ENCODE assay signal across 19 cellular contexts in the genomic region with DNA sequence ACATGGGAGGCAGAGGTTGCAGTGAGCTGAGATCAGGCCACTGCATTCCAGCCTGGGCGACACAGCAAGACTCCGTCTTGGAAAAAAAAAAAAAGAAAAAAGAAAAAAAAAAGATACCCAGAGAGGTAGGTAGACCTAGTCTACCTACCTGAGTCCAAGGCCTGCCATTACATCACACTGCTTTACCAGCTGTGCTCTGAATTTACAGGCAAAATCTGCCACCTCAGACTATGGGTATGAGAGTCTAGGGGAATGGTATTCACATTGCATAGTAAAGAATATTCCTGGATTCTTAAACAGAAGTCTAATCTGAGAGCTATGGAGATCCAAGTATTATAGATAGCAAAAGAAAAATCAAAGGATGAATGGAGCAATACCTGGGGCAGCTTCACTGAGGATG. TPM values are rescaled to one million over a fixed set of nuclear protein-coding genes. Genes with fewer than 3 reads are reported as not detected.
DNase-seq lines count a peak whose midpoint lies in the region; ATAC-seq and TF ChIP-seq lines count a peak whose summit lies in the region.
"Had no signal": no experiment of that assay in that cellular context is flagged by ENCODE, and none has a peak within 500 bp of the region (broad histone marks: within the 10 kb centered on the region; RNA-seq: fewer than 3 reads in every experiment).

No MANE protein-coding gene starts in this region.

- H3K4me3 Mint-ChIP-seq in activated CD8-positive, alpha-beta T cell treated with anti-CD3 and anti-CD28 coated beads for 36 hours: no peak overlapping the region
- H3K4me3 Mint-ChIP-seq in activated CD8-positive, alpha-beta T cell treated with anti-CD3 and anti-CD28 coated beads, Interleukin-2, amount 10 ng/mL, durations not matched to agents 7 days and 5 days: no peak overlapping the region
- H3K4me3 Mint-ChIP-seq in T-helper 17 cell: no peak overlapping the region
- H3K4me3 Mint-ChIP-seq in activated T-helper 17 cell treated with anti-CD3 and anti-CD28 coated beads, Interleukin-2, amount 50 U/mL, for 72 hours: no peak overlapping the region
- H3K4me3 Mint-ChIP-seq: B cell; CD4-positive, alpha-beta T cell; CD8-positive, alpha-beta T cell had no signal

- H3K4me3 ChIP-seq in trophoblast cell (ENCODE audit: low read depth, low read length) (no peak overlapping the region), prostate gland (no peak overlapping the region)
- H3K4me3 ChIP-seq: A549; BLaER1 treated with 17β-estradiol and CSF1 and Interleukin-3, amounts not matched to agents 10 nM and 100 nM had no signal

- H2AK5ac ChIP-seq in trophoblast cell (ENCODE audit: low read length): no peak overlapping the region

- peaks cover 15% of the 10 kb centered on the region for H3K36me3 Mint-ChIP-seq in activated CD8-positive, alpha-beta T cell treated with anti-CD3 and anti-CD28 coated beads for 36 hours (ENCODE audit: low read depth)
- H3K36me3 Mint-ChIP-seq in activated CD8-positive, alpha-beta T cell treated with anti-CD3 and anti-CD28 coated beads, Interleukin-2, amount 10 ng/mL, durations not matched to agents 7 days and 5 days (ENCODE audit: low read depth): peaks cover 10% of the 10 kb centered on the region
- H3K36me3 Mint-ChIP-seq in T-helper 17 cell (ENCODE audit: low read depth): peaks cover 2% of the 10 kb centered on the region
- H3K36me3 Mint-ChIP-seq in activated T-helper 17 cell treated with anti-CD3 and anti-CD28 coated beads, Interleukin-2, amount 50 U/mL, for 72 hours (ENCODE audit: low read depth): peaks cover 63% of the 10 kb centered on the region

- H2BK120ac ChIP-seq in trophoblast cell (ENCODE audit: insufficient read depth, low read length, poor library complexity): no peak overlapping the region

- TF ChIP-seq POLR2A in prostate gland (IDR thresholded peaks at IDR 0.05): no peak

- H4K91ac ChIP-seq in trophoblast cell (ENCODE audit: low read depth, low read length): no peak overlapping the region

- H3K27ac Mint-ChIP-seq in activated CD8-positive, alpha-beta T cell treated with anti-CD3 and anti-CD28 coated beads for 36 hours: peak overlapping the region; percentile 4
- H3K27ac Mint-ChIP-seq in activated CD8-positive, alpha-beta T cell treated with anti-CD3 and anti-CD28 coated beads, Interleukin-2, amount 10 ng/mL, durations not matched to agents 7 days and 5 days: no peak overlapping the region
- H3K27ac Mint-ChIP-seq in T-helper 17 cell: peak overlapping the region; percentile 11
- H3K27ac Mint-ChIP-seq in activated T-helper 17 cell treated with anti-CD3 and anti-CD28 coated beads, Interleukin-2, amount 50 U/mL, for 72 hours: peak overlapping the region; percentile 24
- H3K27ac Mint-ChIP-seq: B cell; CD4-positive, alpha-beta T cell; CD8-positive, alpha-beta T cell had no signal

- H3K23ac ChIP-seq in trophoblast cell (ENCODE audit: low read length): no peak overlapping the region

- H2AFZ ChIP-seq in trophoblast cell (ENCODE audit: insufficient read depth, low read length, poor library complexity): no peak overlapping the region

- no peak for ATAC-seq in activated CD8-positive, alpha-beta T cell treated with anti-CD3 and anti-CD28 coated beads for 36 hours
- no peak for ATAC-seq in activated CD8-positive, alpha-beta T cell treated with anti-CD3 and anti-CD28 coated beads, Interleukin-2, amount 10 ng/mL, durations not matched to agents 7 days and 5 days
- ATAC-seq in T-helper 17 cell (no peak), GM21390 (IDR thresholded peaks at IDR 0.05; ENCODE audit: unreplicated experiment) (no peak)
- no peak for ATAC-seq in activated T-helper 17 cell treated with anti-CD3 and anti-CD28 coated beads, Interleukin-2, amount 50 U/mL, for 72 hours (replicated peaks)
- ATAC-seq: A549; CD8-positive, alpha-beta T cell had no signal

- peaks cover 1% of the 10 kb centered on the region for H3K9me3 Mint-ChIP-seq in activated CD8-positive, alpha-beta T cell treated with anti-CD3 and anti-CD28 coated beads for 36 hours
- no peaks in the 10 kb centered on the region for H3K9me3 Mint-ChIP-seq in activated CD8-positive, alpha-beta T cell treated with anti-CD3 and anti-CD28 coated beads, Interleukin-2, amount 10 ng/mL, durations not matched to agents 7 days and 5 days (ENCODE audit: insufficient read depth)
- no peaks in the 10 kb centered on the region for H3K9me3 Mint-ChIP-seq in activated T-helper 17 cell treated with anti-CD3 and anti-CD28 coated beads, Interleukin-2, amount 50 U/mL, for 72 hours
- H3K9me3 Mint-ChIP-seq: CD4-positive, alpha-beta T cell; CD8-positive, alpha-beta T cell had no signal

- no peak for TF ChIP-seq CTCF in activated CD8-positive, alpha-beta T cell treated with anti-CD3 and anti-CD28 coated beads for 36 hours (IDR thresholded peaks at IDR 0.05)
- no peak for TF ChIP-seq CTCF in prostate gland (IDR thresholded peaks at IDR 0.05)

- H3K27me3 ChIP-seq in trophoblast cell (ENCODE audit: insufficient read depth, low read length): no peaks in the 10 kb centered on the region
- no peaks in the 10 kb centered on the region for H3K27me3 ChIP-seq in prostate gland (replicated peaks; ENCODE audit: insufficient read depth)
- H3K27me3 ChIP-seq: BLaER1 treated with 17β-estradiol and CSF1 and Interleukin-3, amounts not matched to agents 10 nM and 100 nM had no signal

- H3K4me1 ChIP-seq in trophoblast cell (ENCODE audit: control insufficient read depth in 1 of 2, insufficient read depth in 2 of 2, low read length in 2 of 2) (no peaks in the 10 kb centered on the region), prostate gland (replicated peaks) (no peaks in the 10 kb centered on the region)

- no peak overlapping the region for H4K12ac ChIP-seq in trophoblast cell (ENCODE audit: low read depth, low read length)

- H2BK5ac ChIP-seq in trophoblast cell (ENCODE audit: low read depth, low read length, poor library complexity): no peak overlapping the region

- no peak overlapping the region for H3K18ac ChIP-seq in trophoblast cell (ENCODE audit: low read length)

- H3K79me2 ChIP-seq in trophoblast cell (ENCODE audit: control insufficient read depth, insufficient read depth, low read length, poor library complexity): no peaks in the 10 kb centered on the region

- CTCF ChIA-PET in activated CD8-positive, alpha-beta T cell treated with anti-CD3 and anti-CD28 coated beads for 36 hours (lab: Charles Lee): no interaction called here
- CTCF ChIA-PET in activated CD8-positive, alpha-beta T cell treated with anti-CD3 and anti-CD28 coated beads, Interleukin-2, amount 10 ng/mL, durations not matched to agents 7 days and 5 days (lab: Charles Lee): no interaction called here

- H3K9ac ChIP-seq in trophoblast cell (ENCODE audit: low read length): no peak overlapping the region
- H3K9ac ChIP-seq: BLaER1 treated with 17β-estradiol and CSF1 and Interleukin-3, amounts not matched to agents 10 nM and 100 nM had no signal

- H3K4me1 Mint-ChIP-seq in activated CD8-positive, alpha-beta T cell treated with anti-CD3 and anti-CD28 coated beads for 36 hours (ENCODE audit: low read depth): no peaks in the 10 kb centered on the region
- H3K4me1 Mint-ChIP-seq in activated CD8-positive, alpha-beta T cell treated with anti-CD3 and anti-CD28 coated beads, Interleukin-2, amount 10 ng/mL, durations not matched to agents 7 days and 5 days (ENCODE audit: low read depth): no peaks in the 10 kb centered on the region
- H3K4me1 Mint-ChIP-seq in T-helper 17 cell: peaks cover 4% of the 10 kb centered on the region
- no peaks in the 10 kb centered on the region for H3K4me1 Mint-ChIP-seq in activated T-helper 17 cell treated with anti-CD3 and anti-CD28 coated beads, Interleukin-2, amount 50 U/mL, for 72 hours

- WGBS in trophoblast cell (ENCODE audit: extremely low coverage, insufficient coverage, insufficient read length): no CpG with 5 or more reads among the region's 2 CpGs
- WGBS in prostate gland: 98% methylated on average over 2 of the region's 2 CpGs

- intact Hi-C loops in activated CD8-positive, alpha-beta T cell treated with anti-CD3 and anti-CD28 coated beads for 36 hours (cut with micrococcal nuclease): no loop called here
- intact Hi-C loops in prostate gland (cut with DNase I): no loop called here

- POLR2A ChIA-PET in activated CD8-positive, alpha-beta T cell treated with anti-CD3 and anti-CD28 coated beads for 36 hours (lab: Charles Lee): interaction anchor here (1.7 kb wide), 1 partner anchor 9 kb away, joined by 4 read pairs; no protein-coding TSS in a partner anchor
- POLR2A ChIA-PET in activated CD8-positive, alpha-beta T cell treated with anti-CD3 and anti-CD28 coated beads, Interleukin-2, amount 10 ng/mL, durations not matched to agents 7 days and 5 days (lab: Charles Lee): no interaction called here

- no peaks in the 10 kb centered on the region for H3K27me3 Mint-ChIP-seq in activated CD8-positive, alpha-beta T cell treated with anti-CD3 and anti-CD28 coated beads for 36 hours
- no peaks in the 10 kb centered on the region for H3K27me3 Mint-ChIP-seq in activated CD8-positive, alpha-beta T cell treated with anti-CD3 and anti-CD28 coated beads, Interleukin-2, amount 10 ng/mL, durations not matched to agents 7 days and 5 days (ENCODE audit: low read depth)
- no peaks in the 10 kb centered on the region for H3K27me3 Mint-ChIP-seq in T-helper 17 cell
- no peaks in the 10 kb centered on the region for H3K27me3 Mint-ChIP-seq in activated T-helper 17 cell treated with anti-CD3 and anti-CD28 coated beads, Interleukin-2, amount 50 U/mL, for 72 hours
- H3K27me3 Mint-ChIP-seq: B cell; CD4-positive, alpha-beta T cell had no signal

- no peak overlapping the region for H2BK12ac ChIP-seq in trophoblast cell (ENCODE audit: low read length)

- H3K79me1 ChIP-seq in trophoblast cell (ENCODE audit: low read length): no peaks in the 10 kb centered on the region

- no peak overlapping the region for H3K4ac ChIP-seq in trophoblast cell (ENCODE audit: low read depth, low read length)

- DNase-seq in activated CD8-positive, alpha-beta T cell treated with anti-CD3 and anti-CD28 coated beads for 36 hours: no peak
- no peak for DNase-seq in activated CD8-positive, alpha-beta T cell treated with anti-CD3 and anti-CD28 coated beads, Interleukin-2, amount 10 ng/mL, durations not matched to agents 7 days and 5 days
- DNase-seq in T-helper 17 cell (no peak), trophoblast cell (peak; percentile 60 to 90), prostate gland (ENCODE audit: low spot score) (no peak)
- DNase-seq: AML-193; Caco-2; Calu3; CD4-positive, alpha-beta T cell; CD8-positive, alpha-beta T cell; DMS79 treated with DMSO at 0.1 percent for 48 hours; GF-D8 had no signal

- no peak overlapping the region for H3K14ac ChIP-seq in trophoblast cell (ENCODE audit: low read length)

- H3K4me2 ChIP-seq in trophoblast cell (ENCODE audit: low read length): no peak overlapping the region
- H3K4me2 ChIP-seq: A549 had no signal

- peaks cover 1 to 4% of the 10 kb centered on the region in 2 experiments for H3K36me3 ChIP-seq in trophoblast cell (ENCODE audit: control insufficient read depth in 1 of 2, insufficient read depth in 2 of 2, low read length in 2 of 2)
- H3K36me3 ChIP-seq in prostate gland: no peaks in the 10 kb centered on the region

- H4K8ac ChIP-seq in trophoblast cell (ENCODE audit: low read depth, low read length): no peak overlapping the region

- H3K27ac ChIP-seq in trophoblast cell (ENCODE audit: low read depth, low read length): no peak overlapping the region
- H3K27ac ChIP-seq in prostate gland: no peak overlapping the region
- H3K27ac ChIP-seq: 22Rv1; A549; BLaER1 treated with 17β-estradiol and CSF1 and Interleukin-3, amounts not matched to agents 10 nM and 100 nM; C4-2B had no signal

- H3K9me3 ChIP-seq in T-helper 17 cell (ENCODE audit: control insufficient read depth, low read length, poor library complexity, severe bottlenecking) (no peaks in the 10 kb centered on the region), trophoblast cell (ENCODE audit: insufficient read depth, low read depth, low read length) (no peaks in the 10 kb centered on the region), prostate gland (no peaks in the 10 kb centered on the region)
- H3K9me3 ChIP-seq: A549, Caco-2 had no signal

RNA-seq across cellular contexts. Expression of a gene that starts 50.2 kb away (rescaled TPM):
- 100 to 1,000 TPM; 159 to 177 TPM for total RNA-seq in activated CD8-positive, alpha-beta T cell treated with anti-CD3 and anti-CD28 coated beads for 36 hours
- total RNA-seq in activated CD8-positive, alpha-beta T cell treated with anti-CD3 and anti-CD28 coated beads, Interleukin-2, amount 10 ng/mL, durations not matched to agents 7 days and 5 days: 100 to 1,000 TPM; 213 to 221 TPM
- total RNA-seq in T-helper 17 cell (100 to 1,000 TPM in 1 of 2 donors, 10 to 100 TPM in 1; 92.5 to 109 TPM), prostate gland (100 to 1,000 TPM; 151 to 333 TPM)
- total RNA-seq in activated T-helper 17 cell treated with anti-CD3 and anti-CD28 coated beads, Interleukin-2, amount 50 U/mL, for 72 hours: 100 to 1,000 TPM in 1 of 2 donors, 10 to 100 TPM in 1; 92.7 to 215 TPM
- 401 and 443 TPM in 2 replicates for polyA plus RNA-seq in trophoblast cell (2013)

Comparison
In these comparisons a context has a peak if more than half of its experiments do, and no peak if none do; other contexts are left out.
1. DNase-seq: peak in trophoblast cell (2 of 2); none in activated CD8-positive, alpha-beta T cell treated with anti-CD3 and anti-CD28 coated beads for 36 hours (single experiment), activated CD8-positive, alpha-beta T cell treated with anti-CD3 and anti-CD28 coated beads, Interleukin-2, amount 10 ng/mL, durations not matched to agents 7 days and 5 days (single experiment), T-helper 17 cell (0 of 3) and prostate gland (single experiment).